ENCODE assay signal across 2 cellular contexts in the genomic region with DNA sequence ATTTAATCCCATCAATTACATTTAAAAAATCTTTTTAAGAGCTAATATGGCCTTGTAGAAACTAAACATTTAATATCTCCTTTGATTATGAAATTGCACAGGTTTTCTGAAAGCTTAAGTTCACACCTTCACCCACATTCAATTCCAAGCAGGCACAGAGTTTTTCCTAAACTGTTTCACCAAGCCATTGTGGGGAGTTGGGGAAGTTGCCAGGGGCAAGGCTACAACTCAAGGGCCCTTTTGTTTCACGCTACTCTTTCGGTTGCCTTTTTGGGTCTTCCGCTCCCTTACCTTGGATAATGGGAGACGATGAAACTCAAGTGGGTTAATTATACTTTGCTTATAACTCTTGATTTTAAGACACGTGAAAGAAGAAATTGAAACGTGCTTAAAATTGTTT.
TF ChIP-seq lines count a peak whose summit lies in the region.

No MANE protein-coding gene starts in this region.

TF ChIP-seq in H1, 55 proteins besides CTCF, POLR2A, EP300 and RAD21 (continued from another document):
- TF ChIP-seq SUZ12 (IDR thresholded peaks at IDR 0.05; ENCODE audit: low read length) (no peak), CHD7 (IDR thresholded peaks at IDR 0.05; ENCODE audit: insufficient replicate concordance, low read length) (no peak), BCL11A (IDR thresholded peaks at IDR 0.05; ENCODE audit: low read depth in 2 of 2, low read length in 2 of 2) (no peak), TAF7 (optimal IDR thresholded peaks at IDR 0.05; ENCODE audit: borderline replicate concordance, low read depth, low read length) (no peak), TCF12 (IDR thresholded peaks at IDR 0.05; ENCODE audit: low read depth, low read length) (no peak), HDAC6 (IDR thresholded peaks at IDR 0.05; ENCODE audit: low read depth, low read length) (no peak), SP1 (IDR thresholded peaks at IDR 0.05; ENCODE audit: low read depth, low read length) (no peak), SP4 (IDR thresholded peaks at IDR 0.05; ENCODE audit: low read length) (no peak)

TF ChIP-seq in GM12891, 5 proteins besides CTCF, POLR2A, EP300 and RAD21 (continued from another document):
- TF ChIP-seq PAX5 (IDR thresholded peaks at IDR 0.05; ENCODE audit: insufficient read depth, low read length, severe bottlenecking), result no peak
